In the genomic region with DNA sequence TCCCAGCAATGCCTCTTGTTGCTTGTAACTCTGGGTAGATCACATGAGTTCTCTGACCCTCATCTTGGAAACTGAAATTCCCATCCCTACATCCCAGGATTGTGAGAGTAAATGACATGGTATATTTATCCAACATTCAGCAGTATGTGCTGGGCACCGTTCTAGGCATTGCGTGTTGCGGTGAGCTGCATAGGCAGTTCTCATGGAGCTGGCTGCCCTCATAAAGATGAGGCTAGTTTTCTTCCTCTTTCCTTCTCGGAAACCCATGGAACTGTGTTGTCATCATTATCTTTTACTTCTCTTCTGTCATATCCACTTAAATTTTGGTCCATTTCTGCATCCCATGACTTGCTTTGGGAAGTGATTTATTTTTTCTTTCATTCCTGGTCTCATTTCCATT, we compare ENCODE assay signal across 24 cellular contexts. TPM values are rescaled to one million over a fixed set of nuclear protein-coding genes. Genes with fewer than 3 reads are reported as not detected.
DNase-seq lines count a peak whose midpoint lies in the region; ATAC-seq and TF ChIP-seq lines count a peak whose summit lies in the region.
"Had no signal": no experiment of that assay in that cellular context is flagged by ENCODE, and none has a peak within 500 bp of the region (broad histone marks: within the 10 kb centered on the region; RNA-seq: fewer than 3 reads in every experiment).

No MANE protein-coding gene starts in this region.

- H3K27me3 Mint-ChIP-seq in T-cell (no peaks in the 10 kb centered on the region), naive B cell (no peaks in the 10 kb centered on the region)

- no peaks in the 10 kb centered on the region for H3K9me3 Mint-ChIP-seq in T-cell
- H3K9me3 Mint-ChIP-seq in naive B cell, result no peaks in the 10 kb centered on the region
- H3K9me3 Mint-ChIP-seq: activated naive CD4-positive, alpha-beta T cell treated with anti-CD3 and anti-CD28 coated beads, Interleukin-2, amount 50 U/mL, for 72 hours; H9 had no signal

- in situ Hi-C loops in brain microvascular endothelial cell (cut with HindIII; ENCODE audit: low pct_ligation_motif_present, low sequenced_read_pairs), result no loop called here

- CTCF ChIA-PET in T-cell (lab: Charles Lee), result no interaction called here

- peak; percentile 45 for ATAC-seq in left ventricle myocardium superior
- ATAC-seq in Right ventricle myocardium inferior, result no peak
- no peak for ATAC-seq in T-cell (replicated peaks in 1 of 4)
- ATAC-seq in naive B cell (ENCODE audit: low read depth in 2 of 2), result no peak
- ATAC-seq in upper lobe of right lung, result peak; percentile 59
- no peak for ATAC-seq in GM19455 (IDR thresholded peaks at IDR 0.05; ENCODE audit: unreplicated experiment)
- ATAC-seq: activated naive CD4-positive, alpha-beta T cell treated with anti-CD3 and anti-CD28 coated beads, Interleukin-2, amount 50 U/mL, for 72 hours; GM12878; left lobe of liver; Panc1; psoas muscle had no signal

- intact Hi-C loops in left ventricle myocardium superior (cut with micrococcal nuclease), result no loop called here
- intact Hi-C loops in Right ventricle myocardium inferior (cut with DNase I), result no loop called here
- intact Hi-C loops in upper lobe of right lung (cut with DNase I), result no loop called here

- H4K20me1 ChIP-seq in MM.1S (ENCODE audit: insufficient read depth, low read length), result no peaks in the 10 kb centered on the region

- H3K9me3 ChIP-seq in upper lobe of right lung (no peaks in the 10 kb centered on the region), MM.1S (replicated peaks; ENCODE audit: insufficient read depth, low read length) (no peaks in the 10 kb centered on the region)
- H3K9me3 ChIP-seq: psoas muscle had no signal

- H3K9me2 ChIP-seq in MM.1S (replicated peaks; ENCODE audit: insufficient read depth, low read length), result no peaks in the 10 kb centered on the region

- H3K79me2 ChIP-seq in MM.1S (ENCODE audit: low read length), result peaks cover 67% of the 10 kb centered on the region

- no peak overlapping the region for H2AFZ ChIP-seq in MM.1S (ENCODE audit: low read length)

- H3K27me3 ChIP-seq in upper lobe of right lung (no peaks in the 10 kb centered on the region), MM.1S (replicated peaks; ENCODE audit: insufficient read depth, low read length) (no peaks in the 10 kb centered on the region), brain microvascular endothelial cell (replicated peaks) (no peaks in the 10 kb centered on the region)

- peak overlapping the region; percentile 18 to 56 for H3K27ac Mint-ChIP-seq in T-cell
- peak overlapping the region in 4 of 6 donors; percentile 8 to 43 (median 16) for H3K27ac Mint-ChIP-seq in naive B cell
- H3K27ac Mint-ChIP-seq: activated naive CD4-positive, alpha-beta T cell treated with anti-CD3 and anti-CD28 coated beads, Interleukin-2, amount 50 U/mL, for 72 hours had no signal

- no peak overlapping the region for H3K4me2 ChIP-seq in MM.1S (ENCODE audit: low read depth, low read length)

- H3K4me1 ChIP-seq in upper lobe of right lung, result peaks cover 65% of the 10 kb centered on the region
- no peaks in the 10 kb centered on the region for H3K4me1 ChIP-seq in MM.1S (ENCODE audit: low read length)
- H3K4me1 ChIP-seq: psoas muscle had no signal

- H3K4me1 Mint-ChIP-seq in T-cell, result peaks cover 69 to 77% (median 71%) of the 10 kb centered on the region in 3 donors
- peaks cover 60 to 80% (median 75%) of the 10 kb centered on the region in 3 donors for H3K4me1 Mint-ChIP-seq in naive B cell

- peaks cover 23% of the 10 kb centered on the region for H3K36me3 Mint-ChIP-seq in T-cell
- peaks cover 0 to 23% of the 10 kb centered on the region in 2 donors for H3K36me3 Mint-ChIP-seq in naive B cell

- POLR2A ChIA-PET in T-cell (lab: Charles Lee), result interaction anchor here in 1 of 2 donors (0.9 kb wide), 1 partner anchor 10 kb away, joined by 3 read pairs; no protein-coding TSS in a partner anchor

- H3K36me3 ChIP-seq in upper lobe of right lung, result peaks cover 2% of the 10 kb centered on the region
- H3K36me3 ChIP-seq in MM.1S (replicated peaks; ENCODE audit: insufficient read depth, low read length), result no peaks in the 10 kb centered on the region
- no peaks in the 10 kb centered on the region for H3K36me3 ChIP-seq in brain microvascular endothelial cell (replicated peaks)
- H3K36me3 ChIP-seq: WERI-Rb-1 had no signal

- H3K9ac ChIP-seq in MM.1S (ENCODE audit: low read length), result no peak overlapping the region

- H3K4me3 ChIP-seq in upper lobe of right lung (no peak overlapping the region), MM.1S (ENCODE audit: low read length) (no peak overlapping the region), brain microvascular endothelial cell (ENCODE audit: low read depth, low read length) (no peak overlapping the region)
- H3K4me3 ChIP-seq: GM12878, psoas muscle had no signal

- H3K27ac ChIP-seq in upper lobe of right lung (no peak overlapping the region), MM.1S (ENCODE audit: low read length) (no peak overlapping the region), brain microvascular endothelial cell (no peak overlapping the region)
- H3K27ac ChIP-seq: psoas muscle, WERI-Rb-1 had no signal

- no peaks in the 10 kb centered on the region for H3F3A ChIP-seq in MM.1S (ENCODE audit: insufficient read depth, low read length)

- H3K4me3 Mint-ChIP-seq in T-cell, result no peak overlapping the region
- no peak overlapping the region for H3K4me3 Mint-ChIP-seq in naive B cell
- H3K4me3 Mint-ChIP-seq: H9 had no signal

- DNase-seq in left ventricle myocardium superior (no peak), Right ventricle myocardium inferior (ENCODE audit: missing footprints) (no peak), T-cell (no peak), naive B cell (no peak), upper lobe of right lung (no peak), MM.1S (no peak), brain microvascular endothelial cell (no peak)
- DNase-seq: activated CD4-positive, alpha-beta T cell treated with anti-CD3 and anti-CD28 coated beads for 48 hours; amygdala; H9; Karpas-422; NCI-H1048; NCI-H1694 treated with DMSO at 0.1 percent for 48 hours; NCI-H446; NCI-H748 treated with DMSO at 0.1 percent for 48 hours; SHP77 treated with DMSO at 0.1 percent for 48 hours; stimulated activated naive CD4-positive, alpha-beta T cell; WERI-Rb-1 had no signal

- TF ChIP-seq CTCF in upper lobe of right lung (IDR thresholded peaks at IDR 0.05) (no peak), MM.1S (IDR thresholded peaks at IDR 0.05; ENCODE audit: low read length) (no peak), brain microvascular endothelial cell (IDR thresholded peaks at IDR 0.05; ENCODE audit: low read depth, low read length, missing control alignments) (no peak)

RNA-seq across cellular contexts. Expression of a gene that starts 17.1 kb away (rescaled TPM):
- total RNA-seq in left ventricle myocardium superior (9.7 TPM), Right ventricle myocardium inferior (10.5 TPM), T-cell (10 to 100 TPM; 39.8 to 55.9 (median 42.6) TPM), upper lobe of right lung (73.8 TPM)
- polyA plus RNA-seq in naive B cell (ENCODE audit: low read depth in 6 of 6), result 1 to 10 TPM in 3 of 6 donors, under 1 TPM in 3; 0.61 to 2.5 (median 1.3) TPM

Comparison
In these comparisons a context has a peak if more than half of its experiments do, and no peak if none do; other contexts are left out.
1. ATAC-seq: peak in left ventricle myocardium superior (single experiment) and upper lobe of right lung (single experiment); none in Right ventricle myocardium inferior (single experiment), T-cell (0 of 4), naive B cell (0 of 2) and GM19455 (single experiment).